ENCODE assay signal across 8 cellular contexts in genomic region chr10:80461208-80462183, GRCh38. TPM values are rescaled to one million over a fixed set of nuclear protein-coding genes. Genes with fewer than 3 reads are reported as not detected.
DNase-seq lines count a peak whose midpoint lies in the region; ATAC-seq, FAIRE-seq and TF ChIP-seq lines count a peak whose summit lies in the region.

No MANE protein-coding gene starts in this region.

- H3K9me1 ChIP-seq in endothelial cell of umbilical vein (replicated peaks; ENCODE audit: control insufficient read depth, extremely low read depth, insufficient read depth, low read length) = no peaks in the 10 kb centered on the region

- peak overlapping the region; percentile 97 for H3K27ac ChIP-seq in OCI-LY1 (ENCODE audit: low read depth, low read length, poor library complexity, severe bottlenecking)
- peak overlapping the region; percentile 13 for H3K27ac ChIP-seq in endothelial cell of umbilical vein (ENCODE audit: insufficient read depth, low read depth, low read length)
- H3K27ac ChIP-seq in neutrophil = peak overlapping the region; percentile 82
- no peak overlapping the region for H3K27ac ChIP-seq in PC-3 (ENCODE audit: low read length)

- H3K9ac ChIP-seq in OCI-LY1 (ENCODE audit: low read length) (peak overlapping the region; percentile 37; the same call in 1 of the 2 replicates), endothelial cell of umbilical vein (replicated peaks; ENCODE audit: extremely low read depth, insufficient read depth, low read length) (no peak overlapping the region), PC-3 (ENCODE audit: low read length) (no peak overlapping the region)

- TF ChIP-seq CTCF in Calu3 (IDR thresholded peaks at IDR 0.05; ENCODE audit: unreplicated experiment) (no peak), OCI-LY1 (IDR thresholded peaks at IDR 0.05; ENCODE audit: low read length) (no peak), endothelial cell of umbilical vein (IDR thresholded peaks at IDR 0.05; ENCODE audit: extremely low read depth in 1 of 2, insufficient read depth in 1 of 2, low read depth in 1 of 2, low read length in 2 of 2) (no peak), neutrophil (IDR thresholded peaks at IDR 0.05) (no peak), PC-3 (conservative IDR thresholded peaks at IDR 0.05; ENCODE audit: low read depth, low read length) (no peak)

- ATAC-seq in GM18909 (IDR thresholded peaks at IDR 0.05; ENCODE audit: poor library complexity, unreplicated experiment) (no peak), PC-3 (no peak)

- no peaks in the 10 kb centered on the region for H3K9me3 Mint-ChIP-seq in Calu3 (ENCODE audit: low read depth, unreplicated experiment)

- H3K4me2 ChIP-seq in OCI-LY1 (ENCODE audit: low read length) = peak overlapping the region; percentile 59
- H3K4me2 ChIP-seq in endothelial cell of umbilical vein (ENCODE audit: insufficient read depth, low read length) = no peak overlapping the region
- no peak overlapping the region for H3K4me2 ChIP-seq in PC-3 (ENCODE audit: low read length)

- intact Hi-C loops in Calu3 (cut with micrococcal nuclease; ENCODE audit: unreplicated experiment) = loop anchor here (2.0 kb wide), 1 partner anchor 45 kb away; no protein-coding TSS in a partner anchor
- intact Hi-C loops in endothelial cell of umbilical vein (cut with micrococcal nuclease) = loop anchor here (1.0 kb wide), 1 partner anchor 7 kb away; the partner anchor contains the start of gene TSPAN14
- intact Hi-C loops in PC-3 (cut with micrococcal nuclease) = no loop called here

- no peaks in the 10 kb centered on the region for H3K27me3 ChIP-seq in OCI-LY1 (ENCODE audit: insufficient read depth, low read length)
- no peaks in the 10 kb centered on the region for H3K27me3 ChIP-seq in endothelial cell of umbilical vein (ENCODE audit: control insufficient read depth in 2 of 2, insufficient read depth in 2 of 2, low read length in 2 of 2)
- no peaks in the 10 kb centered on the region for H3K27me3 ChIP-seq in neutrophil
- H3K27me3 ChIP-seq in PC-3 (ENCODE audit: low read length) = no peaks in the 10 kb centered on the region

- peaks cover 43% of the 10 kb centered on the region for H3K36me3 Mint-ChIP-seq in Calu3 (ENCODE audit: insufficient read depth, unreplicated experiment)

- H3F3A ChIP-seq in OCI-LY1 (ENCODE audit: insufficient read depth, low read length) = peaks cover 8% of the 10 kb centered on the region; the same call in 1 of the 2 replicates
- no peaks in the 10 kb centered on the region for H3F3A ChIP-seq in PC-3 (ENCODE audit: low read length, unreplicated experiment)

- H3K9me3 ChIP-seq in OCI-LY1 (ENCODE audit: low read length) (no peaks in the 10 kb centered on the region), endothelial cell of umbilical vein (replicated peaks; ENCODE audit: control insufficient read depth, insufficient read depth, low read length) (no peaks in the 10 kb centered on the region), neutrophil (no peaks in the 10 kb centered on the region), PC-3 (ENCODE audit: low read length) (no peaks in the 10 kb centered on the region)

- H2AFZ ChIP-seq in OCI-LY1 (ENCODE audit: low read length) (no peak overlapping the region), endothelial cell of umbilical vein (ENCODE audit: low read depth, low read length) (no peak overlapping the region), PC-3 (ENCODE audit: low read length) (no peak overlapping the region)

- no peak overlapping the region for H3K4me3 ChIP-seq in OCI-LY1 (ENCODE audit: low read depth, low read length, poor library complexity, severe bottlenecking)
- H3K4me3 ChIP-seq in endothelial cell of umbilical vein (replicated peaks in 1 of 3; ENCODE audit: insufficient read depth in 1 of 3, low read depth in 1 of 3, low read length in 3 of 3) = no peak overlapping the region
- H3K4me3 ChIP-seq in neutrophil (ENCODE audit: low read depth in 1 of 2, low read length in 1 of 2) = peak overlapping the region; percentile 26 to 27
- H3K4me3 ChIP-seq in PC-3 (ENCODE audit: low read length) = no peak overlapping the region

- H3K4me3 Mint-ChIP-seq in Calu3 (ENCODE audit: low read depth, unreplicated experiment) = peak overlapping the region; percentile 58

- POLR2A ChIA-PET in endothelial cell of umbilical vein (lab: Charles Lee) (interaction anchor here (0.5 to 1.2 kb wide), 4 partner anchors 26 to 70 kb away, joined by 4 to 7 read pairs (median 4); no protein-coding TSS in a partner anchor), PC-3 (lab: Charles Lee; ENCODE audit: unreplicated experiment) (no interaction called here)

- FAIRE-seq in endothelial cell of umbilical vein (lab: Jason Lieb, UNC) = no peak

- no peaks in the 10 kb centered on the region for H3K27me3 Mint-ChIP-seq in Calu3 (ENCODE audit: unreplicated experiment)

- H3K9me2 ChIP-seq in OCI-LY1 (ENCODE audit: low read depth, low read length) (no peaks in the 10 kb centered on the region), PC-3 (replicated peaks; ENCODE audit: low read length) (no peaks in the 10 kb centered on the region)

- TF ChIP-seq POLR2A in endothelial cell of umbilical vein (IDR thresholded peaks at IDR 0.05; ENCODE audit: low read depth, low read length) = no peak

- CTCF ChIA-PET in Calu3 (lab: Charles Lee) (interaction anchor here (0.6 to 10.0 kb wide), 10 partner anchors 9 to 949 kb away, joined by 3 to 122 read pairs (median 4); partner anchors contain the start of gene PRXL2A), endothelial cell of umbilical vein (lab: Charles Lee) (interaction anchor here (1.1 to 37.4 kb wide), 5 partner anchors 8 to 45 kb away, joined by 3 to 1118 read pairs (median 13); no protein-coding TSS in a partner anchor), PC-3 (lab: Charles Lee) (no interaction called here)

- peak overlapping the region; percentile 94 for H3K27ac Mint-ChIP-seq in Calu3 (ENCODE audit: unreplicated experiment)

- dilution Hi-C loops in endothelial cell of umbilical vein (cut with MboI; ENCODE audit: extremely low pct_ligation_motif_present, low sequenced_read_pairs) = no loop called here

- H3K4me1 ChIP-seq in OCI-LY1 (ENCODE audit: insufficient read depth, low read length, severe bottlenecking) (peaks cover 95% of the 10 kb centered on the region), endothelial cell of umbilical vein (ENCODE audit: control insufficient read depth, extremely low read depth, insufficient read depth, low read length) (peaks cover 96% of the 10 kb centered on the region), neutrophil (ENCODE audit: control insufficient read depth in 1 of 2, insufficient read depth in 1 of 2, low read depth in 1 of 2, low read length in 1 of 2) (peaks cover 99 to 100% of the 10 kb centered on the region in 2 experiments), PC-3 (ENCODE audit: insufficient read depth, low read length) (no peaks in the 10 kb centered on the region)

- H3K4me1 Mint-ChIP-seq in Calu3 (ENCODE audit: low read depth, unreplicated experiment) = peaks cover 90% of the 10 kb centered on the region

- H3K79me2 ChIP-seq in OCI-LY1 (ENCODE audit: insufficient read depth, low read length) (peaks cover 61% of the 10 kb centered on the region), endothelial cell of umbilical vein (ENCODE audit: control insufficient read depth, insufficient read depth, low read length) (peaks cover 99% of the 10 kb centered on the region), PC-3 (ENCODE audit: low read length) (no peaks in the 10 kb centered on the region)

- no peaks in the 10 kb centered on the region for H4K20me1 ChIP-seq in OCI-LY1 (ENCODE audit: insufficient read depth, low read length)
- peaks cover 6% of the 10 kb centered on the region for H4K20me1 ChIP-seq in endothelial cell of umbilical vein (replicated peaks; ENCODE audit: control insufficient read depth, extremely low read depth, insufficient read depth, low read length)
- no peaks in the 10 kb centered on the region for H4K20me1 ChIP-seq in PC-3 (ENCODE audit: low read length)

- H3K36me3 ChIP-seq in OCI-LY1 (ENCODE audit: insufficient read depth, low read length) (no peaks in the 10 kb centered on the region), endothelial cell of umbilical vein (ENCODE audit: control insufficient read depth in 2 of 2, extremely low read depth in 1 of 2, insufficient read depth in 2 of 2, low read length in 2 of 2) (peaks cover 4 to 6% of the 10 kb centered on the region in 2 experiments), neutrophil (peaks cover 5% of the 10 kb centered on the region), PC-3 (ENCODE audit: low read depth, low read length) (no peaks in the 10 kb centered on the region)

- DNase-seq in Calu3 (no peak), endothelial cell of umbilical vein (ENCODE audit: low read depth, low spot score) (no peak), NCI-H2081 treated with DMSO at 0.1 percent for 48 hours (lab: John Stamatoyannopoulos, UW) (no peak), NCI-H1048 (lab: John Stamatoyannopoulos, UW) (no peak), PC-3 (no peak)

- BruUV-seq in Calu3 (replicated peaks; lab: Mats Ljungman, UMichigan) = no TSS peak
- BruUV-seq in endothelial cell of umbilical vein (replicated peaks; lab: Mats Ljungman, UMichigan) = no TSS peak
- no TSS peak for BruUV-seq in PC-3 (replicated peaks; lab: Mats Ljungman, UMichigan)

TF ChIP-seq in endothelial cell of umbilical vein, 7 proteins besides CTCF, POLR2A, EP300 and RAD21:
- no peak for TF ChIP-seq GATA2 (IDR thresholded peaks at IDR 0.05; ENCODE audit: insufficient read depth, insufficient read length, low read depth, low read length)
- TF ChIP-seq POLR2AphosphoS5 (IDR thresholded peaks at IDR 0.05; ENCODE audit: insufficient read depth, low read depth, low read length) = no peak

RNA-seq across cellular contexts. Expression of gene TSPAN14, which starts 7.4 kb away (rescaled TPM):
- total RNA-seq in Calu3 (2022) (98.6 and 116 TPM in 2 replicates), endothelial cell of umbilical vein (237 and 242 TPM in 2 replicates), PC-3 (2014; rRNA removed) (not detected in 2 replicates)
- 210 and 211 TPM in 2 replicates for polyA plus RNA-seq in endothelial cell of umbilical vein
- 175 and 189 TPM in 2 replicates for polyA plus RNA-seq in endothelial cell of umbilical vein (2011; cell fraction: cytosol; rRNA removed)
- 188 and 193 TPM in 2 replicates for polyA plus RNA-seq in endothelial cell of umbilical vein (2011; cell fraction: nucleus; rRNA removed)
- polyA plus RNA-seq in endothelial cell of umbilical vein (2012) = 199 and 207 TPM in 2 replicates
- 175 and 203 TPM in 2 replicates for polyA minus RNA-seq in endothelial cell of umbilical vein
- polyA minus RNA-seq in endothelial cell of umbilical vein (2011; cell fraction: cytosol; rRNA and poly(A)+ RNA removed) = 8.0 TPM
- polyA minus RNA-seq in endothelial cell of umbilical vein (2011; cell fraction: nucleus; rRNA and poly(A)+ RNA removed) = 82.2 and 84.2 TPM in 2 replicates

RNA-seq across cellular contexts. Expression of gene PRXL2A, which starts 53.1 kb away (rescaled TPM):
- 61.4 and 67.2 TPM in 2 replicates for total RNA-seq in Calu3 (2022)
- 290 and 321 TPM in 2 replicates for total RNA-seq in endothelial cell of umbilical vein
- 68.1 and 113 TPM in 2 replicates for polyA plus RNA-seq in endothelial cell of umbilical vein
- polyA plus RNA-seq in endothelial cell of umbilical vein (2011; cell fraction: cytosol; rRNA removed) = 215 and 226 TPM in 2 replicates
- 92.3 and 112 TPM in 2 replicates for polyA plus RNA-seq in endothelial cell of umbilical vein (2011; cell fraction: nucleus; rRNA removed)
- polyA plus RNA-seq in endothelial cell of umbilical vein (2012) = 256 and 281 TPM in 2 replicates
- polyA minus RNA-seq in endothelial cell of umbilical vein = 99.3 and 99.6 TPM in 2 replicates
- polyA minus RNA-seq in endothelial cell of umbilical vein (2011; cell fraction: cytosol; rRNA and poly(A)+ RNA removed) = 8.0 TPM
- 28.6 and 41.4 TPM in 2 replicates for polyA minus RNA-seq in endothelial cell of umbilical vein (2011; cell fraction: nucleus; rRNA and poly(A)+ RNA removed)
- not detected in 2 replicates for total RNA-seq in PC-3 (2014; rRNA removed)

Comparison
In these comparisons a context has a peak if more than half of its experiments do, and no peak if none do; other contexts are left out.
1. H3K4me3 ChIP-seq: peak in neutrophil (2 of 2); none in OCI-LY1 (single experiment), endothelial cell of umbilical vein (0 of 3) and PC-3 (single experiment).
2. RNA of gene TSPAN14, which starts 7.4 kb away (total RNA-seq): 237 to 242 TPM in endothelial cell of umbilical vein and 98.6 to 116 TPM in Calu3; not detected in PC-3; every median in the first group is over 10 times any median in the second.
3. RNA of gene PRXL2A, which starts 53.1 kb away (total RNA-seq): 290 to 321 TPM in endothelial cell of umbilical vein and 61.4 to 67.2 TPM in Calu3; not detected in PC-3; every median in the first group is over 10 times any median in the second.